Comparison of ENCODE assay signal across 10 cellular contexts in the genomic region with DNA sequence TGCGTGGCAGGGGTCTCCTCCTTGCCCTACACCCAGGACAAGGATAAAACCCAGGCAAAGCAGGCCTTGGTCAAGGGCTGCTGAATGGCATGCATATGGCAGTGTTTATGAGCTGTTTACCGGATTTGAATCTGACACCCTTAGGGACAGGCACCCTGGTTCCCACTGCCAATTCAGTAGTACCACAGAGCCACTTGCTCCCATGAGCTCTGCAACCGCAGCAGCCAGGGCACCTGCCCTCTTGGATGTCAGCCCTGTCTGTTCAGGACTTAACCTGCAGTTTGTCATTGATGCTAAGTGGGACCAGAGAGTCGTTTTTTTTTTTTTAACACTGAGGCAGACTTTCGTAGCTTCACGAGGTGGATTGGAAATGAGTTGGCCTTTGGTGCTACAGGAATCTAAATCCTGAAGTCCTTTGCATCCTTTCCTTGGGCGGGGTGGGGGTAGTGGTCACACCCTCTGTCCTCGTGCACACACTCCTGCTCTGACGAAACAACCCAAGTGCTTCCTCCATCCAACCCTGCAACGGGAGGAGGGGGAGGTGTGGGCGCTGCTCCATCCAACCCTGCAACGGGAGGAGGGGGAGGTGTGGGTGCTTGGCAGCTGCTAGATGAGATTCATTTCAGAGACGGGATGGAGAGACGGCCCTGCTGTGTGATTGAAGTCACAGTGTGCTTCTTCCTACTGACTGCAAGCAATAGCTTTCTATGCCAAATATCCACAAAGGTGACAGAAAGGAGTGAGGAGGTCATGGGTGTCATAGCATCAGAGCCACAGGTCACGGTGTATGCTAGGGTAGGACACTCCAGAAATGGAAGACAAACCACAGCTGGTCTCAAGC.
DNase-seq lines count a peak whose midpoint lies in the region; ATAC-seq, FAIRE-seq and TF ChIP-seq lines count a peak whose summit lies in the region.
"Had no signal": no experiment of that assay in that cellular context is flagged by ENCODE, and none has a peak within 500 bp of the region (broad histone marks: within the 10 kb centered on the region; RNA-seq: fewer than 3 reads in every experiment).

No MANE protein-coding gene starts in this region.

- H3K27me3 Mint-ChIP-seq in nephron progenitor cell (ENCODE audit: low read depth, poor library complexity), result peaks cover 10% of the 10 kb centered on the region
- H3K27me3 Mint-ChIP-seq: dendritic cell treated with granulocyte-macrophage colony-stimulating factor and Interleukin-4, amounts not matched to agents 40 ng/mL and 50 ng/mL, for 4 days had no signal

- H3K27ac Mint-ChIP-seq in nephron progenitor cell, result peak overlapping the region; percentile 83
- H3K27ac Mint-ChIP-seq: dendritic cell treated with granulocyte-macrophage colony-stimulating factor and Interleukin-4, amounts not matched to agents 40 ng/mL and 50 ng/mL, for 4 days had no signal

- peak overlapping the region; percentile 60 for H3K4me3 Mint-ChIP-seq in nephron progenitor cell
- H3K4me3 Mint-ChIP-seq: dendritic cell treated with granulocyte-macrophage colony-stimulating factor and Interleukin-4, amounts not matched to agents 40 ng/mL and 50 ng/mL, for 4 days had no signal

- peaks cover 52% of the 10 kb centered on the region for H3K4me1 Mint-ChIP-seq in nephron progenitor cell

- DNase-seq in DMS153 (lab: John Stamatoyannopoulos, UW) (peak; percentile 76), NCI-H2029 (lab: John Stamatoyannopoulos, UW) (peak; percentile 88), nephron progenitor cell (peak; percentile 66), D721Med (ENCODE audit: insufficient read length, low spot score) (no peak)
- DNase-seq in activated CD4-positive, CD25-positive, alpha-beta regulatory T cell treated with anti-CD3 and anti-CD28 coated beads, Interleukin-2, amount 50 U/mL, for 72 hours, result no peak
- DNase-seq: activated CD4-positive, alpha-beta T cell treated with anti-CD3 and anti-CD28 coated beads for 4 hours had no signal

- H3K9me3 Mint-ChIP-seq in nephron progenitor cell, result peaks cover 4% of the 10 kb centered on the region

- H3K27ac ChIP-seq in VCaP, result peak overlapping the region; percentile 98

- ATAC-seq in GM18909 (IDR thresholded peaks at IDR 0.05; ENCODE audit: poor library complexity, unreplicated experiment), result no peak
- ATAC-seq in HG03442 (IDR thresholded peaks at IDR 0.05; ENCODE audit: unreplicated experiment), result no peak

- FAIRE-seq in D721Med (lab: Jason Lieb, UNC), result no peak

- TF ChIP-seq CTCF in VCaP (conservative IDR thresholded peaks at IDR 0.05), result no peak
- TF ChIP-seq CTCF in nephron progenitor cell (IDR thresholded peaks at IDR 0.05), result no peak
- TF ChIP-seq CTCF in D721Med (IDR thresholded peaks at IDR 0.05; ENCODE audit: insufficient read depth, missing control alignments), result no peak

- H3K36me3 Mint-ChIP-seq in nephron progenitor cell (ENCODE audit: low read depth), result no peaks in the 10 kb centered on the region

Comparison
In these comparisons a context has a peak if more than half of its experiments do, and no peak if none do; other contexts are left out.
1. DNase-seq: peak in DMS153 (single experiment), NCI-H2029 (single experiment) and nephron progenitor cell (single experiment); none in activated CD4-positive, CD25-positive, alpha-beta regulatory T cell treated with anti-CD3 and anti-CD28 coated beads, Interleukin-2, amount 50 U/mL, for 72 hours (single experiment) and D721Med (single experiment).